ENCODE assay signal across 1 cellular context in the genomic region with DNA sequence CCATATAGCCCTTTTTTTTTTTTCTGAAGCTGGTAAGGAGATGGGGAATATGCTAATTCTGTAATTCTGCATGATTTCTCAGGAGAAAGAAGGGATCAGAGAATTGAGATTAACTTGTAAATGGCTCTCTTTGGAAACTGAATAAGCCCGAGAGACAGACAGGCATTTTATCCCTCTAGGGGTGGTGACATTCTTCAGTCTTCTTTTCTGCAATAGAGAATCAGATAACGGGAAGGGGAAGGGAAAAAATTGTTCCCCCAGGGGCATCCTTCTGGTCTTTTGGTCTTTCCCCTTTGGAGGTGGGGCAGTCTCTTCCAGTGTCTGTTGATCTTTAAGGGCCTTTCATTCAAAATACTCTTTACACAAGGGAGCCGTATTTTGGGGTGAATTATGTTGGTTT.
TF ChIP-seq lines count a peak whose summit lies in the region.

No MANE protein-coding gene starts in this region.

TF ChIP-seq in K562, 482 proteins besides CTCF, POLR2A, EP300 and RAD21 (continued from another document):
- TF ChIP-seq, protein P1, sequence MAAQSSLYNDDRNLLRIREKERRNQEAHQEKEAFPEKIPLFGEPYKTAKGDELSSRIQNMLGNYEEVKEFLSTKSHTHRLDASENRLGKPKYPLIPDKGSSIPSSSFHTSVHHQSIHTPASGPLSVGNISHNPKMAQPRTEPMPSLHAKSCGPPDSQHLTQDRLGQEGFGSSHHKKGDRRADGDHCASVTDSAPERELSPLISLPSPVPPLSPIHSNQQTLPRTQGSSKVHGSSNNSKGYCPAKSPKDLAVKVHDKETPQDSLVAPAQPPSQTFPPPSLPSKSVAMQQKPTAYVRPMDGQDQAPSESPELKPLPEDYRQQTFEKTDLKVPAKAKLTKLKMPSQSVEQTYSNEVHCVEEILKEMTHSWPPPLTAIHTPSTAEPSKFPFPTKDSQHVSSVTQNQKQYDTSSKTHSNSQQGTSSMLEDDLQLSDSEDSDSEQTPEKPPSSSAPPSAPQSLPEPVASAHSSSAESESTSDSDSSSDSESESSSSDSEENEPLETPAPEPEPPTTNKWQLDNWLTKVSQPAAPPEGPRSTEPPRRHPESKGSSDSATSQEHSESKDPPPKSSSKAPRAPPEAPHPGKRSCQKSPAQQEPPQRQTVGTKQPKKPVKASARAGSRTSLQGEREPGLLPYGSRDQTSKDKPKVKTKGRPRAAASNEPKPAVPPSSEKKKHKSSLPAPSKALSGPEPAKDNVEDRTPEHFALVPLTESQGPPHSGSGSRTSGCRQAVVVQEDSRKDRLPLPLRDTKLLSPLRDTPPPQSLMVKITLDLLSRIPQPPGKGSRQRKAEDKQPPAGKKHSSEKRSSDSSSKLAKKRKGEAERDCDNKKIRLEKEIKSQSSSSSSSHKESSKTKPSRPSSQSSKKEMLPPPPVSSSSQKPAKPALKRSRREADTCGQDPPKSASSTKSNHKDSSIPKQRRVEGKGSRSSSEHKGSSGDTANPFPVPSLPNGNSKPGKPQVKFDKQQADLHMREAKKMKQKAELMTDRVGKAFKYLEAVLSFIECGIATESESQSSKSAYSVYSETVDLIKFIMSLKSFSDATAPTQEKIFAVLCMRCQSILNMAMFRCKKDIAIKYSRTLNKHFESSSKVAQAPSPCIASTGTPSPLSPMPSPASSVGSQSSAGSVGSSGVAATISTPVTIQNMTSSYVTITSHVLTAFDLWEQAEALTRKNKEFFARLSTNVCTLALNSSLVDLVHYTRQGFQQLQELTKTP (IDR thresholded peaks at IDR 0.05; ENCODE audit: low read depth in 1 of 2, partially characterized antibody in 2 of 2) = peak in 1 of 2 experiments; percentile 12
- TF ChIP-seq RCOR1 (IDR thresholded peaks at IDR 0.05; ENCODE audit: borderline replicate concordance in 1 of 2, low read depth in 2 of 2, low read length in 2 of 2) = peak in 1 of 2 experiments; percentile 32; a peak in 1 of 4 replicates
